In the genomic region with DNA sequence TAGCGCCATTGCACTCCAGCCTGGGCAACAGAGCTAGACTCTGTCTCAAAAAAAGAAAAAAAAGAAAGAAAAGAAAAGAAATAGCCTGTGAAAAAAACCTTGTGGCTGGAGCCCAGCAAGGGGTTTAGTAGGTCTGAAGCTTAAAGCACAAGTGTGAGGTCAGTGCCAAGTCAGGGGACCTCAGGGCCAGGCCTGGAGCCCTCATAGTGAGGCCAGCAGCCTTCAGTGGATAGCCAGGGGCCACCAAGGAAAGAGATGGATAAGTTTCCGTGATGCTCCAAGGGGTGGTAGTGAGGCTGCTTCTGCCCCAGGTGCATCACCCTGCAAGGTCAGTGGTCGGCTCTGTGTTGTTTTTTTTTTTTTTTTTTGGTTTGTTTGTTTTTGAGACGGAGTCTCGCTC, we compare ENCODE assay signal across 30 cellular contexts. TPM values are rescaled to one million over a fixed set of nuclear protein-coding genes. Genes with fewer than 3 reads are reported as not detected.
"Had no signal": no experiment of that assay in that cellular context is flagged by ENCODE, and none has a peak within 500 bp of the region (broad histone marks: within the 10 kb centered on the region; RNA-seq: fewer than 3 reads in every experiment).

No MANE protein-coding gene starts in this region.

- H3K27ac Mint-ChIP-seq: dendritic cell treated with granulocyte-macrophage colony-stimulating factor and Interleukin-4, amounts not matched to agents 40 ng/mL and 50 ng/mL, for 4 days; effector memory CD8-positive, alpha-beta T cell; endodermal cell had no signal

- H3K9me3 ChIP-seq: colonic mucosa, esophagus muscularis mucosa, esophagus squamous epithelium, gastrocnemius medialis, gastroesophageal sphincter, heart left ventricle, heart right ventricle had no signal

- H3K4me3 ChIP-seq: colonic mucosa, coronary artery, dorsolateral prefrontal cortex, esophagus muscularis mucosa, esophagus squamous epithelium, gastrocnemius medialis, gastroesophageal sphincter, heart left ventricle, heart right ventricle had no signal

- H3K27me3 ChIP-seq: colonic mucosa, foreskin keratinocyte had no signal

- H3K4me1 ChIP-seq: colonic mucosa, esophagus muscularis mucosa, gastrocnemius medialis, gastroesophageal sphincter, heart left ventricle, heart right ventricle had no signal

- ATAC-seq: effector memory CD8-positive, alpha-beta T cell; esophagus mucosa; foreskin keratinocyte; gastrocnemius medialis; gastroesophageal sphincter; heart left ventricle; heart right ventricle had no signal

- H3K4me3 Mint-ChIP-seq: dendritic cell treated with granulocyte-macrophage colony-stimulating factor and Interleukin-4, amounts not matched to agents 40 ng/mL and 50 ng/mL, for 4 days; effector memory CD8-positive, alpha-beta T cell; endodermal cell had no signal

- H3K9me3 Mint-ChIP-seq: dendritic cell treated with granulocyte-macrophage colony-stimulating factor and Interleukin-4, amounts not matched to agents 40 ng/mL and 50 ng/mL, for 4 days; effector memory CD8-positive, alpha-beta T cell; endodermal cell had no signal

- H3K27ac ChIP-seq: colonic mucosa, coronary artery, dorsolateral prefrontal cortex, epithelial cell of prostate, esophagus muscularis mucosa, esophagus squamous epithelium, foreskin keratinocyte, gastrocnemius medialis, gastroesophageal sphincter, heart left ventricle, heart right ventricle had no signal

- DNase-seq: colonic mucosa; cortex of kidney; dermis blood vessel endothelial cell; dorsolateral prefrontal cortex; effector CD4-positive, alpha-beta T cell; effector CD8-positive, alpha-beta T cell; effector memory CD4-positive, alpha-beta T cell; effector memory CD8-positive, alpha-beta T cell; endodermal cell; erythroblast; esophagus squamous epithelium; foreskin fibroblast; foreskin keratinocyte; foreskin melanocyte; gastrocnemius medialis; glutamatergic neuron; head of caudate nucleus; heart left ventricle; heart right ventricle had no signal

- H3K36me3 ChIP-seq: colonic mucosa, esophagus muscularis mucosa, esophagus squamous epithelium, gastrocnemius medialis, gastroesophageal sphincter, heart left ventricle, heart right ventricle had no signal

RNA-seq across cellular contexts. Expression of gene TINCR, which starts 12.9 kb away (rescaled TPM):
- total RNA-seq: dermis microvascular lymphatic vessel endothelial cell, endothelial cell of umbilical vein, epithelial cell of proximal tubule, fibroblast of villous mesenchyme, glomerular endothelial cell had no signal
